10 cellular contexts compared by ENCODE assay signal in genomic region chr2:72915076-72915906, GRCh38. TPM values are rescaled to one million over a fixed set of nuclear protein-coding genes. Genes with fewer than 3 reads are reported as not detected.
A peak's percentile ranks its signal among the peaks of the same experiment; 100 is the strongest.
DNase-seq lines count a peak whose midpoint lies in the region; ATAC-seq, FAIRE-seq and TF ChIP-seq lines count a peak whose summit lies in the region.
"Had no signal": no experiment of that assay in that cellular context is flagged by ENCODE, and none has a peak within 500 bp of the region (broad histone marks: within the 10 kb centered on the region; RNA-seq: fewer than 3 reads in every experiment).

No MANE protein-coding gene starts in this region.

- no peak overlapping the region for H3K27ac ChIP-seq in BLaER1
- no peak overlapping the region for H3K27ac ChIP-seq in HCT116 (ENCODE audit: low read depth, low read length)
- H3K27ac ChIP-seq: SJSA1 had no signal

- intact Hi-C loops in HCT116 (cut with micrococcal nuclease): no loop called here
- intact Hi-C loops in natural killer cell (cut with micrococcal nuclease): no loop called here

- RAD21 ChIA-PET in HCT116 (lab: Charles Lee; ENCODE audit: low non-redundant PET in 1 of 2, low total read pairs in 2 of 2, uncharacterized antibody in 2 of 2, unreplicated experiment in 2 of 2): no interaction called here

- no peaks in the 10 kb centered on the region for H3K36me3 Mint-ChIP-seq in natural killer cell

- H3K9ac ChIP-seq in BLaER1: no peak overlapping the region
- peak overlapping the region; percentile 45 for H3K9ac ChIP-seq in HCT116 (ENCODE audit: low read length)

- ATAC-seq in HCT116: no peak
- ATAC-seq in natural killer cell: no peak
- no peak for ATAC-seq in GM19035 (IDR thresholded peaks at IDR 0.05; ENCODE audit: unreplicated experiment)
- no peak for ATAC-seq in GM18868 (IDR thresholded peaks at IDR 0.05; ENCODE audit: unreplicated experiment)

- H3K27me3 Mint-ChIP-seq in natural killer cell (ENCODE audit: low read depth in 2 of 2): peaks cover 56 to 63% of the 10 kb centered on the region in 2 donors

- peak overlapping the region; percentile 71 for H3K4me3 Mint-ChIP-seq in natural killer cell

- H3K4me3 ChIP-seq in BLaER1: peak overlapping the region; percentile 65
- H3K4me3 ChIP-seq in HCT116 (replicated peaks in 1 of 2; ENCODE audit: low read depth in 1 of 2, low read length in 2 of 2): peak overlapping the region; percentile 53 to 55
- H3K4me3 ChIP-seq in bronchial epithelial cell (ENCODE audit: low read depth, low read length): peak overlapping the region; percentile 32
- H3K4me3 ChIP-seq: SJSA1 had no signal

- TF ChIP-seq RAD21 in HCT116 (IDR thresholded peaks at IDR 0.05; ENCODE audit: low read depth): no peak

- peaks cover 2 to 43% of the 10 kb centered on the region in 2 donors for H3K4me1 Mint-ChIP-seq in natural killer cell

- TF ChIP-seq POLR2A in HCT116 (IDR thresholded peaks at IDR 0.05; ENCODE audit: borderline replicate concordance, extremely low read depth, insufficient read depth, insufficient read length): no peak

- H3K4me2 ChIP-seq in BLaER1: peak overlapping the region; percentile 97
- peak overlapping the region; percentile 77 for H3K4me2 ChIP-seq in HCT116 (ENCODE audit: low read length)

- no peaks in the 10 kb centered on the region for H3K79me2 ChIP-seq in HCT116 (ENCODE audit: insufficient read depth, low read length)

- no peaks in the 10 kb centered on the region for H3K9me2 ChIP-seq in HCT116 (ENCODE audit: insufficient read depth)

- H3K4me1 ChIP-seq in BLaER1 (peaks cover 41% of the 10 kb centered on the region), HCT116 (ENCODE audit: control insufficient read depth in 1 of 2, insufficient read depth in 2 of 2, low read length in 2 of 2) (peaks cover 12 to 28% of the 10 kb centered on the region in 2 experiments)

- BruUV-seq in HCT116 (replicated peaks; lab: Mats Ljungman, UMichigan): no TSS peak

- no peaks in the 10 kb centered on the region for H3K36me3 ChIP-seq in BLaER1
- no peaks in the 10 kb centered on the region for H3K36me3 ChIP-seq in HCT116 (ENCODE audit: control insufficient read depth in 1 of 2, insufficient read depth in 2 of 2, low read length in 2 of 2)
- H3K36me3 ChIP-seq in bronchial epithelial cell (ENCODE audit: control insufficient read depth, insufficient read depth, low read length): no peaks in the 10 kb centered on the region
- H3K36me3 ChIP-seq: SJSA1 had no signal

- H3K27ac Mint-ChIP-seq in natural killer cell: no peak overlapping the region

- no peaks in the 10 kb centered on the region for H3K9me3 Mint-ChIP-seq in natural killer cell

- H4K20me1 ChIP-seq in BLaER1: peaks cover 73% of the 10 kb centered on the region
- H4K20me1 ChIP-seq in HCT116 (ENCODE audit: insufficient read depth): no peaks in the 10 kb centered on the region

- TF ChIP-seq CTCF in HCT116 (IDR thresholded peaks at IDR 0.05 in 2 of 3, conservative IDR thresholded peaks at IDR 0.05 in 1 of 3; ENCODE audit: borderline replicate concordance in 1 of 3, insufficient read depth in 1 of 3, low read depth in 2 of 3, low read length in 2 of 3) (no peak), bronchial epithelial cell (IDR thresholded peaks at IDR 0.05; ENCODE audit: insufficient read depth, low read length, severe bottlenecking) (no peak), natural killer cell (IDR thresholded peaks at IDR 0.05) (no peak)

- no peak for FAIRE-seq in bronchial epithelial cell (lab: Jason Lieb, UNC)

- POLR2A ChIA-PET in HCT116 (lab: Charles Lee): no interaction called here

- peaks cover 100% of the 10 kb centered on the region for H3K27me3 ChIP-seq in BLaER1
- H3K27me3 ChIP-seq in HCT116 (ENCODE audit: insufficient read depth, low read length): peaks cover 16% of the 10 kb centered on the region; the same call in 1 of the 2 replicates
- peaks cover 60% of the 10 kb centered on the region for H3K27me3 ChIP-seq in bronchial epithelial cell (ENCODE audit: control insufficient read depth, insufficient read depth, low read length)

- H2AFZ ChIP-seq in HCT116 (ENCODE audit: low read depth, low read length, poor library complexity, severe bottlenecking): peak overlapping the region; percentile 45

- H3K9me3 ChIP-seq in BLaER1: no peaks in the 10 kb centered on the region
- H3K9me3 ChIP-seq in HCT116 (ENCODE audit: control insufficient read depth in 1 of 2, insufficient read depth in 1 of 2, low read depth in 1 of 2, low read length in 2 of 2): no peaks in the 10 kb centered on the region

- DNase-seq in HCT116 (ENCODE audit: low read depth, low spot score) (no peak), bronchial epithelial cell (ENCODE audit: low read depth) (no peak), natural killer cell (no peak), GF-D8 (lab: John Stamatoyannopoulos, UW) (no peak), NCI-H1105 (lab: John Stamatoyannopoulos, UW) (no peak)
- DNase-seq: amniotic stem cell had no signal

- CTCF ChIA-PET in HCT116 (lab: Charles Lee): no interaction called here

TF ChIP-seq in HCT116, 20 proteins besides CTCF, POLR2A, EP300 and RAD21:
- TF ChIP-seq ZBTB33 (IDR thresholded peaks at IDR 0.05; ENCODE audit: extremely low read depth, insufficient replicate concordance, low read length): no peak
- TF ChIP-seq SRF (IDR thresholded peaks at IDR 0.05; ENCODE audit: low read depth): no peak
- no peak for TF ChIP-seq CEBPB (IDR thresholded peaks at IDR 0.05; ENCODE audit: low read depth)
- TF ChIP-seq TCF7L2 (IDR thresholded peaks at IDR 0.05; ENCODE audit: borderline replicate concordance, extremely low read depth, insufficient read depth, insufficient read length): no peak
- no peak for TF ChIP-seq ELF1 (IDR thresholded peaks at IDR 0.05; ENCODE audit: borderline replicate concordance, low read depth)
- TF ChIP-seq SIN3A (IDR thresholded peaks at IDR 0.05; ENCODE audit: low read depth): no peak
- TF ChIP-seq EZH2 (IDR thresholded peaks at IDR 0.05): no peak
- no peak for TF ChIP-seq ZNF274 (IDR thresholded peaks at IDR 0.05; ENCODE audit: low read depth, low read length)
- TF ChIP-seq EGR1 (IDR thresholded peaks at IDR 0.05; ENCODE audit: low read depth): no peak

RNA-seq across cellular contexts. Expression of gene EMX1, which starts 2.0 kb away (rescaled TPM):
- total RNA-seq in HCT116 (2021; ENCODE audit: unreplicated experiment) (3.1 TPM), bronchial epithelial cell (0.26 TPM in 1 of 2 replicates, not detected in the other), natural killer cell (not detected)
- polyA plus RNA-seq in HCT116 (2012): 0.87 and 0.98 TPM in 2 replicates
- total RNA-seq: SJSA1 had no signal

RNA-seq across cellular contexts. Expression of gene SPR, which starts 28.1 kb away (rescaled TPM):
- total RNA-seq in HCT116 (2021; ENCODE audit: unreplicated experiment) (66.9 TPM), bronchial epithelial cell (12.2 and 14.0 TPM in 2 replicates), natural killer cell (1 to 10 TPM in 1 of 3 donors, under 1 TPM in 2; 0.16 to 1.7 (median 0.34) TPM)
- polyA plus RNA-seq in HCT116 (2012): 50.7 and 52.4 TPM in 2 replicates
